Comparison of ENCODE assay signal across 18 cellular contexts in the genomic region with DNA sequence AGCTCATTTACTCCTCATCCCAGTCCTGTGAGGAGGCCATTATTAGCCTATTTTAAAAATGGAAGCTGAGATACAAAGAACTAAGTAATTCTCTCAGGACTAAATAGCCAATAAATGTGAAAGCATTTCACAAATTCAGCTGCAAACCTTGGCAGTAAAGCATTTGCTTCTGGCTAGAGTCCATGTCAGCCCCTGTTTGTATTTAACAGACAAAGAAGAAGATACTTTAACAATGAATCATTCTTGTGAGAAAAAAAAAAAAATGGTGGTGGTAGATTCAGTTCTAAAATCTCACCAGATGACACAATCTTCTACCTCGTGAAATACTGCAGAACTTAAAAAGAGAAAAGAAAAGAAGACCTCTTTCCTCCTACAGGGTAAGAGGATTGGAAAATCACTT.
DNase-seq lines count a peak whose midpoint lies in the region; ATAC-seq, FAIRE-seq and TF ChIP-seq lines count a peak whose summit lies in the region.
"Had no signal": no experiment of that assay in that cellular context is flagged by ENCODE, and none has a peak within 500 bp of the region (broad histone marks: within the 10 kb centered on the region; RNA-seq: fewer than 3 reads in every experiment).

No MANE protein-coding gene starts in this region.

- ATAC-seq in foreskin keratinocyte (peak; percentile 56), GM18858 (IDR thresholded peaks at IDR 0.05; ENCODE audit: unreplicated experiment) (no peak)
- ATAC-seq: effector memory CD8-positive, alpha-beta T cell; HCT116; Panc1 had no signal

- DNase-seq in H4 (ENCODE audit: low spot score): peak; percentile 4
- peak; percentile 81 for DNase-seq in astrocyte of the hippocampus (ENCODE audit: low read depth, low spot score)
- DNase-seq in foreskin keratinocyte: peak; percentile 25 to 67
- DNase-seq in renal cortical epithelial cell (ENCODE audit: low read depth): peak; percentile 89
- no peak for DNase-seq in GM12892 (ENCODE audit: insufficient read length)
- no peak for DNase-seq in germinal center (ENCODE audit: low spot score)
- DNase-seq in central memory CD4-positive, alpha-beta T cell: no peak
- DNase-seq: activated CD4-positive, alpha-beta T cell treated with anti-CD3 and anti-CD28 coated beads, Interleukin-2, amount 50 U/mL, for 4 hours; activated naive CD4-positive, alpha-beta T cell treated with anti-CD3 and anti-CD28 coated beads, Interleukin-2, amount 50 U/mL, for 16 hours; CD8-positive, alpha-beta memory T cell; effector memory CD8-positive, alpha-beta T cell; NCI-H1105; NCI-H2171; NCI-H774; nephron progenitor cell had no signal

- no peak for TF ChIP-seq POLR2A in GM12892 (IDR thresholded peaks at IDR 0.05; ENCODE audit: low read depth, low read length)

- FAIRE-seq in GM12892 (lab: Jason Lieb, UNC): no peak

- no peak overlapping the region for H3K27ac ChIP-seq in foreskin keratinocyte

- H3K4me1 ChIP-seq in foreskin keratinocyte: no peaks in the 10 kb centered on the region

- H3K27me3 ChIP-seq in foreskin keratinocyte: no peaks in the 10 kb centered on the region

- TF ChIP-seq CTCF in foreskin keratinocyte (conservative IDR thresholded peaks at IDR 0.05): no peak

Comparison
In these comparisons a context has a peak if more than half of its experiments do, and no peak if none do; other contexts are left out.
1. DNase-seq: peak in H4 (single experiment), astrocyte of the hippocampus (single experiment), foreskin keratinocyte (2 of 2) and renal cortical epithelial cell (single experiment); none in GM12892 (single experiment), germinal center (single experiment) and central memory CD4-positive, alpha-beta T cell (single experiment).